ENCODE assay signal across 8 cellular contexts in the genomic region with DNA sequence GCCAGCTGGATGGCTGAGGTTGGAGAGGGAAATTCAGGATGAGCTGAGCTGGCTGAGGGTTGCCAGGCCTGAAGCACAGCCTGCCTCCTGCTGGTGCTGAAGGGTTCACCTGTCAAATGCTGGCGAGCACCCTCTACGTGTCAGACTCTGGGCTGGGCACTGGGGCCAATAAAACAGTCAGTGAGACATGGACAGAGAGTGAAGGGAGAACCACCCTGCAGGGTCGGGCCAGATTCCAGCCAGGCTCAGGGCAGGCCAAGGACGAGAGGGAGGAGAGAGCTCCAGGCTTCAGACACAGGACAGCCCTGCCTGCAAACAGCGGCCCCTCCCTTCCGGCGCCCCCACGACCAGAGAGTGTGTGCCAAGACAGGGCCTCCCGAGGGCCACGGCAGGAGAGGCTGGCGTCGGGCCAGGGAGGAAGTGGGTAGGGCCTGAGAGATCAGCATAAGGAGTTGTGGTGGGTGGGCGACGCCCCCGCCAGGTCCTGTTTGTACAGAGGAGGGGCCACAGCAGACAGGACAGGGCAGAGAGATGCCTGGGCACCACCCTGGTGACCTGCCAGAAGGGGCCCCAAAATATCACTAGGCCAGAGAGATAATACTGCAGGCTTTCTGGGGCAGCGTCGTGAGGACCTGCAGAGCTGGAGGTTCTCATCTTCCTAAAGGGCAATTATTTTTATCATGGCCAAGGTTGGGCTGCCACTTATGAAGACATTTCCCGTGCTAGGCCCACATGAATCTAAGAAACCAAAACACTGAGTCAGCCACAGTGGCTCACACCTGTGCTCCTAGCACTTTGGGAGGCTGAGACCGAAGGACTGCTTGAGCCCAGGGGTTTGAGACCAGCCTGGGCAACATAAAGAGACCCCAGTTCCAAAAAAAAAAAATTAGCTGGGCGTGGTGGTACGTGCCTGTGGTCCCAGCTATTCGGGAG.
DNase-seq lines count a peak whose midpoint lies in the region; TF ChIP-seq lines count a peak whose summit lies in the region.

No MANE protein-coding gene starts in this region.

- TF ChIP-seq CTCF in GM12874 (IDR thresholded peaks at IDR 0.05; ENCODE audit: insufficient read depth, low read depth, low read length) = peak; percentile 26

- peak; percentile 54 for DNase-seq in NCI-H69 (lab: John Stamatoyannopoulos, UW)
- DNase-seq in activated T-cell treated with anti-CD3 and anti-CD28 coated beads, Interleukin-2, amount 50 U/mL, for 48 hours = peak; percentile 88 to 90
- peak; percentile 44 for DNase-seq in glomerular visceral epithelial cell (ENCODE audit: extremely low spot score)
- DNase-seq in stimulated activated CD4-positive, alpha-beta T cell treated with anti-CD3 and anti-CD28 coated beads, TNF-alpha, amount 100 ng/mL, for 1 hour (ENCODE audit: low read depth in 3 of 3, low spot score in 1 of 3) = peak; percentile 62 to 70 (median 66)
- DNase-seq in midbrain (lab: John Stamatoyannopoulos, UW) = no peak
- no peak for DNase-seq in NCI-H526 treated with DMSO at 0.1 percent for 48 hours (lab: John Stamatoyannopoulos, UW)
- no peak for DNase-seq in foreskin melanocyte

Comparison
In these comparisons a context has a peak if more than half of its experiments do, and no peak if none do; other contexts are left out.
1. DNase-seq: peak in NCI-H69 (single experiment), activated T-cell treated with anti-CD3 and anti-CD28 coated beads, Interleukin-2, amount 50 U/mL, for 48 hours (2 of 2), glomerular visceral epithelial cell (single experiment) and stimulated activated CD4-positive, alpha-beta T cell treated with anti-CD3 and anti-CD28 coated beads, TNF-alpha, amount 100 ng/mL, for 1 hour (3 of 3); none in midbrain (single experiment), NCI-H526 treated with DMSO at 0.1 percent for 48 hours (single experiment) and foreskin melanocyte (single experiment).